Comparison of ENCODE assay signal across 13 cellular contexts in genomic region chrX:9534686-9535085, GRCh38.
DNase-seq lines count a peak whose midpoint lies in the region; ATAC-seq and TF ChIP-seq lines count a peak whose summit lies in the region.
"Had no signal": no experiment of that assay in that cellular context is flagged by ENCODE, and none has a peak within 500 bp of the region (broad histone marks: within the 10 kb centered on the region; RNA-seq: fewer than 3 reads in every experiment).

No MANE protein-coding gene starts in this region.

- peaks cover 2% of the 10 kb centered on the region for H3K79me1 ChIP-seq in neuronal stem cell (ENCODE audit: low read depth, low read length)

- 0% methylated on average over 1 of the region's 3 CpGs for WGBS in ectodermal cell, 2 experiments
- WGBS in neuronal stem cell (ENCODE audit: extremely low coverage in 2 of 2, insufficient read length in 2 of 2, insufficient replicate concordance in 1 of 2), 2 donors, result no CpG with 5 or more reads among the region's 3 CpGs

- no peak overlapping the region for H3K23ac ChIP-seq in neuronal stem cell (ENCODE audit: low read depth, low read length, poor library complexity)

- TF ChIP-seq CTCF in vagina (IDR thresholded peaks at IDR 0.05), result no peak

- H2AFZ ChIP-seq in neuronal stem cell (ENCODE audit: low read length), result no peak overlapping the region

- H4K8ac ChIP-seq in neuronal stem cell (ENCODE audit: low read depth, low read length), result no peak overlapping the region

- intact Hi-C loops in vagina (cut with DNase I), result no loop called here

- no peak overlapping the region for H3K18ac ChIP-seq in neuronal stem cell (ENCODE audit: low read length)

- H3K9ac ChIP-seq in neuronal stem cell (ENCODE audit: low read depth, low read length, poor library complexity), result no peak overlapping the region

- H3K36me3 ChIP-seq in ectodermal cell (ENCODE audit: control insufficient read depth, insufficient read depth, low read length) (no peaks in the 10 kb centered on the region), neuronal stem cell (replicated peaks in 1 of 2; ENCODE audit: control insufficient read depth in 2 of 2, insufficient read depth in 2 of 2, low read length in 2 of 2) (peaks cover 0 to 5% of the 10 kb centered on the region in 2 donors), vagina (no peaks in the 10 kb centered on the region)

- H3K4me3 ChIP-seq in ectodermal cell (ENCODE audit: insufficient read depth, low read depth, low read length) (no peak overlapping the region), neuronal stem cell (ENCODE audit: low read length in 2 of 2) (peak overlapping the region in 1 of 2 donors; percentile 28), vagina (no peak overlapping the region)

- peaks cover 36% of the 10 kb centered on the region for H3K4me1 ChIP-seq in ectodermal cell (ENCODE audit: control insufficient read depth, insufficient read depth, low read length)
- H3K4me1 ChIP-seq in neuronal stem cell (ENCODE audit: control insufficient read depth in 2 of 2, insufficient read depth in 1 of 2, low read depth in 1 of 2, low read length in 2 of 2), result peaks cover 9 to 22% of the 10 kb centered on the region in 2 donors
- H3K4me1 ChIP-seq in vagina, result no peaks in the 10 kb centered on the region

- DNase-seq in COLO829 (ENCODE audit: low spot score) (peak; percentile 4), NCI-H146 treated with DMSO at 0.1 percent for 48 hours (lab: John Stamatoyannopoulos, UW; ENCODE audit: unreplicated experiment) (peak; percentile 7), neuronal stem cell (ENCODE audit: low spot score) (no peak), vagina (ENCODE audit: extremely low spot score in 2 of 2) (no peak), cerebellum (ENCODE audit: low spot score) (no peak)
- DNase-seq: activated T-cell treated with anti-CD3 and anti-CD28 coated beads for 4 hours, DMS153, mesendoderm, NCI-H1694 treated with DMSO at 0.1 percent for 48 hours, right cardiac atrium had no signal

- no peak overlapping the region for H2AK5ac ChIP-seq in neuronal stem cell (ENCODE audit: low read depth, low read length)

- no peak overlapping the region for H2BK120ac ChIP-seq in neuronal stem cell (ENCODE audit: low read depth, low read length)

- no peaks in the 10 kb centered on the region for H3K27me3 ChIP-seq in ectodermal cell (ENCODE audit: control insufficient read depth, insufficient read depth, low read length, poor library complexity, severe bottlenecking)
- H3K27me3 ChIP-seq in neuronal stem cell (ENCODE audit: control insufficient read depth in 3 of 3, insufficient read depth in 3 of 3, low read depth in 1 of 3, low read length in 3 of 3), result no peaks in the 10 kb centered on the region
- H3K27me3 ChIP-seq in vagina, result no peaks in the 10 kb centered on the region

- no peak overlapping the region for H3K4ac ChIP-seq in neuronal stem cell (ENCODE audit: low read length)

- H3K9me3 ChIP-seq in ectodermal cell (ENCODE audit: control insufficient read depth, low read length) (no peaks in the 10 kb centered on the region), neuronal stem cell (replicated peaks in 1 of 2; ENCODE audit: control insufficient read depth in 2 of 2, insufficient read depth in 1 of 2, low read depth in 1 of 2, low read length in 2 of 2) (no peaks in the 10 kb centered on the region), vagina (no peaks in the 10 kb centered on the region)

- no peak overlapping the region for H2BK5ac ChIP-seq in neuronal stem cell (ENCODE audit: low read length)

- no peak overlapping the region for H2BK15ac ChIP-seq in neuronal stem cell (ENCODE audit: low read length)

- peak overlapping the region; percentile 14 for H3K4me2 ChIP-seq in neuronal stem cell (ENCODE audit: insufficient read depth, low read length, poor library complexity, severe bottlenecking)

- H3K27ac ChIP-seq in ectodermal cell (ENCODE audit: insufficient read depth, low read depth, low read length, poor library complexity, severe bottlenecking) (peak overlapping the region; percentile 63), neuronal stem cell (replicated peaks; ENCODE audit: low read length) (peak overlapping the region; percentile 90), vagina (no peak overlapping the region)

- no peak for TF ChIP-seq POLR2A in vagina (IDR thresholded peaks at IDR 0.05)

- H2BK12ac ChIP-seq in neuronal stem cell (ENCODE audit: low read length), result no peak overlapping the region

- no peak overlapping the region for H4K91ac ChIP-seq in neuronal stem cell (ENCODE audit: low read depth, low read length, poor library complexity)

- ATAC-seq in GM19324 (IDR thresholded peaks at IDR 0.05; ENCODE audit: low FRiP score, unreplicated experiment) (no peak), HG03565 (IDR thresholded peaks at IDR 0.05; ENCODE audit: unreplicated experiment) (no peak)

- H3K14ac ChIP-seq in neuronal stem cell (ENCODE audit: low read length), result no peak overlapping the region

Comparison
In these comparisons a context has a peak if more than half of its experiments do, and no peak if none do; other contexts are left out.
1. DNase-seq: peak in COLO829 (single experiment) and NCI-H146 treated with DMSO at 0.1 percent for 48 hours (single experiment); none in neuronal stem cell (single experiment), vagina (0 of 2) and cerebellum (single experiment).